In the genomic region with DNA sequence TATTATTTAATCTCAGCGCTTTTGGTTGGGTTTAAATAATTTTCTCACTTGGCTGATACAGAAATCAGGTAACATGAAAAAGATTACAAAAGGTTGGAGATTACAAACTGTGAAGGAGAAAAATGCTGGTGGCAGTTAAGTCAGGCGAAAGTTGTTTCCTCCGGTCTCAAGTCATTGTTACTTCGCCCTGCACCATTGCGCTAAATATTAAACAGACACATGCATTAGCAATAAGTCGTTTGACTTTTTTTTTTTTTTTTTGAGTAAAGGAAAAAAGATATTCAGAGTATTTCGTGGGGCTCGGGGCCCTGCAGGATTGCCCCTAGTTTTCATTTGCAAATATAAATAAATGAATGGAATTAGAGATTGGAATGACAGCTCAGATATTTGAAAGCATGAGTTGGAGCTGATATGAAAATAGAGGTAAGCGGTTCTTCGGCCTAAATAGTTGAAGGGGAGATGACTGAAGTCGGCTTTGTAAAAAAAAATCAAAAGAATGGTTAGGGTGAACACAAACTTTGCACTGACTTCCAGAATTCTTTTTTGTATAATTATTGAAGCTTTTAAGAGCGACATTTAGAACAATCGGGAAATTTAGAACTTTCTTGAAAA, we compare ENCODE assay signal across 8 cellular contexts. TPM values are rescaled to one million over a fixed set of nuclear protein-coding genes. Genes with fewer than 3 reads are reported as not detected.
DNase-seq lines count a peak whose midpoint lies in the region; ATAC-seq and TF ChIP-seq lines count a peak whose summit lies in the region.

No MANE protein-coding gene starts in this region.

- H3K27ac ChIP-seq in HCT116 (ENCODE audit: low read depth, low read length) (peak overlapping the region; percentile 56; the same call in 1 of the 2 replicates), SJSA1 (no peak overlapping the region), gastrocnemius medialis (peak overlapping the region in 2 of 4 donors; percentile 67 to 76)

- POLR2A ChIA-PET in HCT116 (lab: Charles Lee) (interaction anchor here (1.6 kb wide), 1 partner anchor 41 kb away, joined by 3 read pairs; no protein-coding TSS in a partner anchor), HEK293T (lab: Yijun Ruan, JAX) (interaction anchor here (0.6 to 2.0 kb wide), 5 partner anchors 9 to 754 kb away, joined by 3 to 10 read pairs (median 4); a partner anchor contains a TSS)

- H3K27me3 ChIP-seq in HCT116 (ENCODE audit: insufficient read depth, low read length) (no peaks in the 10 kb centered on the region), SJSA1 (replicated peaks) (no peaks in the 10 kb centered on the region), gastrocnemius medialis (no peaks in the 10 kb centered on the region)

- H3K36me3 ChIP-seq in HCT116 (ENCODE audit: control insufficient read depth in 1 of 2, insufficient read depth in 2 of 2, low read length in 2 of 2) (no peaks in the 10 kb centered on the region), SJSA1 (no peaks in the 10 kb centered on the region), gastrocnemius medialis (no peaks in the 10 kb centered on the region)

- no peaks in the 10 kb centered on the region for H4K20me1 ChIP-seq in HCT116 (ENCODE audit: insufficient read depth)

- H3K9me2 ChIP-seq in HCT116 (ENCODE audit: insufficient read depth) = no peaks in the 10 kb centered on the region

- CTCF ChIA-PET in HCT116 (lab: Charles Lee) (no interaction called here), HEK293T (lab: Yijun Ruan, JAX) (no interaction called here)

- TF ChIP-seq RAD21 in HCT116 (IDR thresholded peaks at IDR 0.05; ENCODE audit: low read depth) = no peak

- H3K9me3 ChIP-seq in HCT116 (ENCODE audit: control insufficient read depth in 1 of 2, insufficient read depth in 1 of 2, low read depth in 1 of 2, low read length in 2 of 2) (no peaks in the 10 kb centered on the region), SJSA1 (replicated peaks) (no peaks in the 10 kb centered on the region), gastrocnemius medialis (no peaks in the 10 kb centered on the region)

- H3K79me2 ChIP-seq in HCT116 (ENCODE audit: insufficient read depth, low read length) = peaks cover 56% of the 10 kb centered on the region

- in situ Hi-C loops in gastrocnemius medialis (cut with MboI; ENCODE audit: low sequenced_read_pairs in 4 of 4) = loop anchor here in 1 of 4 donors (25.0 kb wide), 1 partner anchor 719 kb away; no protein-coding TSS in a partner anchor

- H2AFZ ChIP-seq in HCT116 (ENCODE audit: low read depth, low read length, poor library complexity, severe bottlenecking) = no peak overlapping the region

- peak overlapping the region; percentile 83 to 85 for H3K4me3 ChIP-seq in HCT116 (replicated peaks in 1 of 2; ENCODE audit: low read depth in 1 of 2, low read length in 2 of 2)
- H3K4me3 ChIP-seq in SJSA1 = peak overlapping the region; percentile 54
- peak overlapping the region; percentile 84 for H3K4me3 ChIP-seq in fibroblast of the aortic adventitia (ENCODE audit: low read depth, low read length)
- peak overlapping the region; percentile 60 to 82 (median 68) for H3K4me3 ChIP-seq in gastrocnemius medialis

- TF ChIP-seq CTCF in HCT116 (IDR thresholded peaks at IDR 0.05 in 2 of 3, conservative IDR thresholded peaks at IDR 0.05 in 1 of 3; ENCODE audit: borderline replicate concordance in 1 of 3, insufficient read depth in 1 of 3, low read depth in 2 of 3, low read length in 2 of 3) (no peak), fibroblast of the aortic adventitia (IDR thresholded peaks at IDR 0.05; ENCODE audit: insufficient read depth, low read length) (no peak), gastrocnemius medialis (IDR thresholded peaks at IDR 0.05 in 4 of 5, conservative IDR thresholded peaks at IDR 0.05 in 1 of 5) (no peak)

- no peak for DNase-seq in HCT116 (ENCODE audit: low read depth, low spot score)
- DNase-seq in SJSA1 (ENCODE audit: low read depth in 1 of 2, low spot score in 2 of 2) = no peak
- no peak for DNase-seq in fibroblast of the aortic adventitia (ENCODE audit: low read depth)
- DNase-seq in gastrocnemius medialis = no peak
- no peak for DNase-seq in GM19240 (ENCODE audit: insufficient read length, low spot score)
- DNase-seq in NCI-H1436 (lab: John Stamatoyannopoulos, UW) = no peak
- no peak for DNase-seq in HEK293T (ENCODE audit: extremely low spot score)
- no peak for DNase-seq in DMS114 treated with DMSO at 0.1 percent for 48 hours (lab: John Stamatoyannopoulos, UW; ENCODE audit: unreplicated experiment)

- TF ChIP-seq POLR2A in HCT116 (IDR thresholded peaks at IDR 0.05; ENCODE audit: borderline replicate concordance, extremely low read depth, insufficient read depth, insufficient read length) (no peak), gastrocnemius medialis (IDR thresholded peaks at IDR 0.05) (no peak)

- H3K4me1 ChIP-seq in HCT116 (ENCODE audit: control insufficient read depth in 1 of 2, insufficient read depth in 2 of 2, low read length in 2 of 2) = peaks cover 2 to 15% of the 10 kb centered on the region in 2 experiments; a peak in 3 of 4 replicates
- H3K4me1 ChIP-seq in SJSA1 (replicated peaks) = peaks cover 3% of the 10 kb centered on the region; the same call in 1 of the 2 replicates
- peaks cover 14 to 22% of the 10 kb centered on the region in 2 donors for H3K4me1 ChIP-seq in gastrocnemius medialis

- BruUV-seq in HCT116 (replicated peaks; lab: Mats Ljungman, UMichigan) = no TSS peak

- intact Hi-C loops in HCT116 (cut with micrococcal nuclease) = loop anchor here (1.0 kb wide), 1 partner anchor 754 kb away; a partner anchor contains a TSS
- intact Hi-C loops in gastrocnemius medialis (cut with DNase I; ENCODE audit: low total_unique reads) = no loop called here

- H3K4me2 ChIP-seq in HCT116 (ENCODE audit: low read length) = peak overlapping the region; percentile 75

- RAD21 ChIA-PET in HCT116 (lab: Charles Lee; ENCODE audit: low non-redundant PET in 1 of 2, low total read pairs in 2 of 2, uncharacterized antibody in 2 of 2, unreplicated experiment in 2 of 2) = no interaction called here

- ATAC-seq in HCT116 = no peak
- ATAC-seq in gastrocnemius medialis = no peak

- peak overlapping the region; percentile 90 for H3K9ac ChIP-seq in HCT116 (ENCODE audit: low read length)

TF ChIP-seq in HCT116, 20 proteins besides CTCF, POLR2A, EP300 and RAD21 (continues in another document):
- no peak for TF ChIP-seq EGR1 (IDR thresholded peaks at IDR 0.05; ENCODE audit: low read depth)
- TF ChIP-seq, protein P1, sequence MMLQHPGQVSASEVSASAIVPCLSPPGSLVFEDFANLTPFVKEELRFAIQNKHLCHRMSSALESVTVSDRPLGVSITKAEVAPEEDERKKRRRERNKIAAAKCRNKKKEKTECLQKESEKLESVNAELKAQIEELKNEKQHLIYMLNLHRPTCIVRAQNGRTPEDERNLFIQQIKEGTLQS (IDR thresholded peaks at IDR 0.05) = no peak
- no peak for TF ChIP-seq SIN3A (IDR thresholded peaks at IDR 0.05; ENCODE audit: low read depth)
- no peak for TF ChIP-seq FOSL1 (IDR thresholded peaks at IDR 0.05; ENCODE audit: low read depth)
- TF ChIP-seq ELF1 (IDR thresholded peaks at IDR 0.05; ENCODE audit: borderline replicate concordance, low read depth) = no peak
- TF ChIP-seq EZH2 (IDR thresholded peaks at IDR 0.05) = no peak
- TF ChIP-seq JUND (IDR thresholded peaks at IDR 0.05) = no peak
- TF ChIP-seq TCF7L2 (IDR thresholded peaks at IDR 0.05; ENCODE audit: borderline replicate concordance, extremely low read depth, insufficient read depth, insufficient read length) = no peak

TF ChIP-seq in HEK293T, 16 proteins besides CTCF, POLR2A, EP300 and RAD21:
- TF ChIP-seq CTBP1 (IDR thresholded peaks at IDR 0.05; ENCODE audit: borderline replicate concordance) (no peak), FOXK2 (IDR thresholded peaks at IDR 0.05) (no peak), L3MBTL2 (conservative IDR thresholded peaks at IDR 0.05) (no peak), ARNT (IDR thresholded peaks at IDR 0.05) (no peak), FOXM1 (IDR thresholded peaks at IDR 0.05; ENCODE audit: borderline replicate concordance) (no peak), HDGF (IDR thresholded peaks at IDR 0.05; ENCODE audit: borderline replicate concordance) (no peak), NFRKB (IDR thresholded peaks at IDR 0.05) (no peak), LEF1 (IDR thresholded peaks at IDR 0.05; ENCODE audit: borderline replicate concordance) (no peak), FOXA1 (IDR thresholded peaks at IDR 0.05) (no peak)
- TF ChIP-seq, protein P2, sequence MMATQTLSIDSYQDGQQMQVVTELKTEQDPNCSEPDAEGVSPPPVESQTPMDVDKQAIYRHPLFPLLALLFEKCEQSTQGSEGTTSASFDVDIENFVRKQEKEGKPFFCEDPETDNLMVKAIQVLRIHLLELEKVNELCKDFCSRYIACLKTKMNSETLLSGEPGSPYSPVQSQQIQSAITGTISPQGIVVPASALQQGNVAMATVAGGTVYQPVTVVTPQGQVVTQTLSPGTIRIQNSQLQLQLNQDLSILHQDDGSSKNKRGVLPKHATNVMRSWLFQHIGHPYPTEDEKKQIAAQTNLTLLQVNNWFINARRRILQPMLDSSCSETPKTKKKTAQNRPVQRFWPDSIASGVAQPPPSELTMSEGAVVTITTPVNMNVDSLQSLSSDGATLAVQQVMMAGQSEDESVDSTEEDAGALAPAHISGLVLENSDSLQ (IDR thresholded peaks at IDR 0.05) = no peak

RNA-seq across cellular contexts. Expression of a gene that starts 0.9 kb away (rescaled TPM):
- 25.0 TPM for total RNA-seq in HCT116 (2021; ENCODE audit: unreplicated experiment)
- polyA plus RNA-seq in HCT116 (2012) = 21.5 and 33.4 TPM in 2 replicates
- 24.2 and 56.5 TPM in 2 replicates for total RNA-seq in SJSA1 (2014; rRNA removed; shearing (Covaris generic))
- total RNA-seq in fibroblast of the aortic adventitia (ENCODE audit: low replicate concordance) = 6.0 and 16.0 TPM in 2 replicates
- total RNA-seq in gastrocnemius medialis = 10 to 100 TPM in 1 of 4 donors, 1 to 10 TPM in 3; 3.9 to 12.4 (median 6.4) TPM
